ENCODE assay signal across 21 cellular contexts in genomic region chr19:8337728-8338127, GRCh38. TPM values are rescaled to one million over a fixed set of nuclear protein-coding genes. Genes with fewer than 3 reads are reported as not detected.
DNase-seq lines count a peak whose midpoint lies in the region; ATAC-seq and TF ChIP-seq lines count a peak whose summit lies in the region.
"Had no signal": no experiment of that assay in that cellular context is flagged by ENCODE, and none has a peak within 500 bp of the region (broad histone marks: within the 10 kb centered on the region; RNA-seq: fewer than 3 reads in every experiment).

No MANE protein-coding gene starts in this region.

- no peak overlapping the region for H3K27ac Mint-ChIP-seq in neural crest cell (ENCODE audit: unreplicated experiment)
- H3K27ac Mint-ChIP-seq: B cell had no signal

- H3K4me1 ChIP-seq in subcutaneous abdominal adipose tissue (ENCODE audit: control insufficient read depth in 5 of 5, insufficient read depth in 5 of 5, low read length in 5 of 5), result peaks cover 0 to 74% (median 45%) of the 10 kb centered on the region in 5 donors

- no peak overlapping the region for H3K9ac ChIP-seq in subcutaneous abdominal adipose tissue (ENCODE audit: low read length in 5 of 5)

- no peaks in the 10 kb centered on the region for H3K36me3 Mint-ChIP-seq in neural crest cell (ENCODE audit: low read depth)

- DNase-seq in DMS53 (lab: John Stamatoyannopoulos, UW) (peak; percentile 50), DMS53 treated with DMSO at 0.1 percent for 48 hours (lab: John Stamatoyannopoulos, UW; ENCODE audit: unreplicated experiment) (no peak), dedifferentiated amniotic fluid mesenchymal stem cell (ENCODE audit: extremely low spot score) (peak; percentile 13), neural crest cell (ENCODE audit: low read depth, low spot score) (no peak), nucleus accumbens (lab: John Stamatoyannopoulos, UW) (no peak), glomerular visceral epithelial cell (ENCODE audit: extremely low spot score) (no peak)
- DNase-seq: Calu3, H7, IMR-90, KG1, NCI-H2029, NCI-H446 treated with DMSO at 0.1 percent for 48 hours, NCI-H526 treated with DMSO at 0.1 percent for 48 hours, RPMI8226, SHP77 had no signal

- H3K27me3 Mint-ChIP-seq in neural crest cell (ENCODE audit: low read depth), result peaks cover 81% of the 10 kb centered on the region

- peaks cover 0 to 11% (median 8%) of the 10 kb centered on the region in 5 donors for H3K36me3 ChIP-seq in subcutaneous abdominal adipose tissue (ENCODE audit: control insufficient read depth in 5 of 5, insufficient read depth in 5 of 5, low read length in 5 of 5)
- H3K36me3 ChIP-seq: MG63 had no signal

- no peak for ATAC-seq in GM19328 (IDR thresholded peaks at IDR 0.05; ENCODE audit: unreplicated experiment)

- peaks cover 8% of the 10 kb centered on the region for H3K4me1 Mint-ChIP-seq in neural crest cell

- H3K27ac ChIP-seq in subcutaneous abdominal adipose tissue (ENCODE audit: low read depth, low read length), result peak overlapping the region; percentile 23
- H3K27ac ChIP-seq: 22Rv1 had no signal

- no peak overlapping the region for H3K4me3 ChIP-seq in subcutaneous abdominal adipose tissue (ENCODE audit: low read depth in 1 of 5, low read length in 5 of 5)
- H3K4me3 ChIP-seq: MG63 had no signal

- peak overlapping the region; percentile 15 for H3K4me3 Mint-ChIP-seq in neural crest cell
- H3K4me3 Mint-ChIP-seq: B cell had no signal

- H3K27me3 ChIP-seq in subcutaneous abdominal adipose tissue (ENCODE audit: control insufficient read depth in 5 of 5, insufficient read depth in 4 of 5, low read length in 5 of 5), result peaks cover 8 to 17% (median 11%) of the 10 kb centered on the region in 5 donors

- TF ChIP-seq CTCF in neural crest cell (conservative IDR thresholded peaks at IDR 0.05), result no peak

- H3K9me3 ChIP-seq in subcutaneous abdominal adipose tissue (ENCODE audit: control insufficient read depth in 5 of 5, low read length in 5 of 5), result no peaks in the 10 kb centered on the region
- H3K9me3 ChIP-seq: MG63 had no signal

- no peaks in the 10 kb centered on the region for H3K9me3 Mint-ChIP-seq in neural crest cell

RNA-seq across cellular contexts. Expression of gene KANK3, which starts 5.3 kb away (rescaled TPM):
- total RNA-seq in neural crest cell, result 0.66 and 0.77 TPM in 2 replicates
- total RNA-seq: Calu3, IMR-90 had no signal

RNA-seq across cellular contexts. Expression of gene RPS28, which starts 16.4 kb away (rescaled TPM):
- total RNA-seq in neural crest cell, result 1,577 and 1,634 TPM in 2 replicates

RNA-seq across cellular contexts. Expression of gene NDUFA7, which starts 16.6 kb away (rescaled TPM):
- total RNA-seq in neural crest cell, result 50.9 and 51.8 TPM in 2 replicates

RNA-seq across cellular contexts. Expression of gene ANGPTL4, which starts 26.2 kb away (rescaled TPM):
- not detected in 2 replicates for total RNA-seq in neural crest cell
- total RNA-seq: B cell, SK-MEL-5 had no signal

RNA-seq across cellular contexts. Expression of gene CD320, which starts 29.6 kb away (rescaled TPM):
- total RNA-seq in neural crest cell, result 64.5 and 68.5 TPM in 2 replicates

Comparison
In these comparisons a context has a peak if more than half of its experiments do, and no peak if none do; other contexts are left out.
1. DNase-seq: peak in DMS53 (single experiment) and dedifferentiated amniotic fluid mesenchymal stem cell (single experiment); none in DMS53 treated with DMSO at 0.1 percent for 48 hours (single experiment), neural crest cell (single experiment), nucleus accumbens (0 of 56) and glomerular visceral epithelial cell (single experiment).